ENCODE assay signal across 3 cellular contexts in genomic region chr15:40175160-40175559, GRCh38.
TF ChIP-seq lines count a peak whose summit lies in the region.

No MANE protein-coding gene starts in this region.

TF ChIP-seq in A549, 52 proteins besides CTCF, POLR2A, EP300 and RAD21:
- TF ChIP-seq CEBPB (IDR thresholded peaks at IDR 0.05) (peak; percentile 17 to 60; a peak in 3 of 4 replicates), HEYL (CRISPR knock-in tag; IDR thresholded peaks at IDR 0.05) (no peak)
TF ChIP-seq in A549: peak in this region for 1.

TF ChIP-seq in IMR-90, 13 proteins besides CTCF, POLR2A, EP300 and RAD21:
- no peak for TF ChIP-seq MAZ (IDR thresholded peaks at IDR 0.05; ENCODE audit: borderline replicate concordance, low read depth, low read length)
- peak; percentile 78 for TF ChIP-seq CEBPB (IDR thresholded peaks at IDR 0.05; ENCODE audit: low read depth, low read length)

TF ChIP-seq in K562, 482 proteins besides CTCF, POLR2A, EP300 and RAD21:
- TF ChIP-seq CEBPG (CRISPR knock-in tag; IDR thresholded peaks at IDR 0.05) (no peak), CEBPG (tag; conservative IDR thresholded peaks at IDR 0.05 in 1 of 2, IDR thresholded peaks at IDR 0.05 in 1 of 2) (peak; percentile 58 to 67; a peak in 3 of 4 replicates), ZNF644 (tag; IDR thresholded peaks at IDR 0.05; ENCODE audit: low read depth) (no peak), CEBPB (tag; IDR thresholded peaks at IDR 0.05) (peak; percentile 77)
